In the genomic region with DNA sequence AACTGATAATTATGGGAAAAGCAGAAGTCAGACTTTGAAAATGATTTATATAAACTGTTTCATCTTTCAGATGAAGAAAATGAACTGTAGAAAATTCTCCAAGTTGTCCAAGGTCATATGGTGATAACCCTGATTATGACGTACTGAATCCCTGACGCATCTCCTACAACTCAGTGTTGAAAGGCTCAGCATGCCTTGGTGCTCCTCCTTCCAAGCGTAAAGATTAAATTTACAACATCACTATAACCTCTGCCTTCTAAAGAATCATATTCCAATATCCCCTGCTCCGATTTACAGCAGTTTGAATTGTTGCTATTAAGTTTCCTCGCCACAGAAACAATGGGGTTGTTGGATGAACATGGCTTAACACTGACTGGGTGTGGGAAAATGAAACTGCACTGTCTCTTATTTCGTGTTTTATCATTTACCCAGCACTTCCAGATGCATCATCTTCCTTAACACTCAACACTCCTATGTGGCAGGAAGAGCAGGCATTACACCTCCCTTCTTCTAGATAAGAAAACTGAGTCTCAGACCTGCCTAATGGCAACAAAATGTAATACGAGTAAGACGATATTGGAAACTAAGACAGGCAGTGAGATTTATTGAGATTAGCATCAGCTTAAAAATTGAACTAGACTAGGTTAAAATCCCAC, we compare ENCODE assay signal across 1 cellular context.
TF ChIP-seq lines count a peak whose summit lies in the region.

No MANE protein-coding gene starts in this region.

TF ChIP-seq in A549, 52 proteins besides CTCF, POLR2A, EP300 and RAD21:
- TF ChIP-seq, protein P1, sequence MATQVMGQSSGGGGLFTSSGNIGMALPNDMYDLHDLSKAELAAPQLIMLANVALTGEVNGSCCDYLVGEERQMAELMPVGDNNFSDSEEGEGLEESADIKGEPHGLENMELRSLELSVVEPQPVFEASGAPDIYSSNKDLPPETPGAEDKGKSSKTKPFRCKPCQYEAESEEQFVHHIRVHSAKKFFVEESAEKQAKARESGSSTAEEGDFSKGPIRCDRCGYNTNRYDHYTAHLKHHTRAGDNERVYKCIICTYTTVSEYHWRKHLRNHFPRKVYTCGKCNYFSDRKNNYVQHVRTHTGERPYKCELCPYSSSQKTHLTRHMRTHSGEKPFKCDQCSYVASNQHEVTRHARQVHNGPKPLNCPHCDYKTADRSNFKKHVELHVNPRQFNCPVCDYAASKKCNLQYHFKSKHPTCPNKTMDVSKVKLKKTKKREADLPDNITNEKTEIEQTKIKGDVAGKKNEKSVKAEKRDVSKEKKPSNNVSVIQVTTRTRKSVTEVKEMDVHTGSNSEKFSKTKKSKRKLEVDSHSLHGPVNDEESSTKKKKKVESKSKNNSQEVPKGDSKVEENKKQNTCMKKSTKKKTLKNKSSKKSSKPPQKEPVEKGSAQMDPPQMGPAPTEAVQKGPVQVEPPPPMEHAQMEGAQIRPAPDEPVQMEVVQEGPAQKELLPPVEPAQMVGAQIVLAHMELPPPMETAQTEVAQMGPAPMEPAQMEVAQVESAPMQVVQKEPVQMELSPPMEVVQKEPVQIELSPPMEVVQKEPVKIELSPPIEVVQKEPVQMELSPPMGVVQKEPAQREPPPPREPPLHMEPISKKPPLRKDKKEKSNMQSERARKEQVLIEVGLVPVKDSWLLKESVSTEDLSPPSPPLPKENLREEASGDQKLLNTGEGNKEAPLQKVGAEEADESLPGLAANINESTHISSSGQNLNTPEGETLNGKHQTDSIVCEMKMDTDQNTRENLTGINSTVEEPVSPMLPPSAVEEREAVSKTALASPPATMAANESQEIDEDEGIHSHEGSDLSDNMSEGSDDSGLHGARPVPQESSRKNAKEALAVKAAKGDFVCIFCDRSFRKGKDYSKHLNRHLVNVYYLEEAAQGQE (IDR thresholded peaks at IDR 0.05) = no peak
- TF ChIP-seq, protein P2, sequence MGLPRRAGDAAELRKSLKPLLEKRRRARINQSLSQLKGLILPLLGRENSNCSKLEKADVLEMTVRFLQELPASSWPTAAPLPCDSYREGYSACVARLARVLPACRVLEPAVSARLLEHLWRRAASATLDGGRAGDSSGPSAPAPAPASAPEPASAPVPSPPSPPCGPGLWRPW (IDR thresholded peaks at IDR 0.05) = no peak
- TF ChIP-seq CHD2 (IDR thresholded peaks at IDR 0.05; ENCODE audit: low read length, partially characterized antibody) (no peak), POLR2AphosphoS2 (conservative IDR thresholded peaks at IDR 0.05; ENCODE audit: low read length) (no peak), KDM1A (IDR thresholded peaks at IDR 0.05; ENCODE audit: low read depth) (no peak), NFE2L2 (conservative IDR thresholded peaks at IDR 0.05; ENCODE audit: low read length) (no peak), CBX2 (IDR thresholded peaks at IDR 0.05; ENCODE audit: borderline replicate concordance, low read depth) (no peak), TFCP2L1 (CRISPR knock-in tag; IDR thresholded peaks at IDR 0.05) (no peak), JUNB (IDR thresholded peaks at IDR 0.05) (no peak), NPAS2 (CRISPR knock-in tag; IDR thresholded peaks at IDR 0.05; ENCODE audit: borderline replicate concordance) (no peak), HOXB13 (CRISPR knock-in tag; IDR thresholded peaks at IDR 0.05; ENCODE audit: low read depth) (no peak), MYC (IDR thresholded peaks at IDR 0.05; ENCODE audit: borderline replicate concordance, low read length) (no peak), GATA3 (IDR thresholded peaks at IDR 0.05; ENCODE audit: borderline replicate concordance) (no peak), ESRRA (IDR thresholded peaks at IDR 0.05; ENCODE audit: borderline replicate concordance, low read length) (no peak), CBX8 (IDR thresholded peaks at IDR 0.05) (no peak), EHF (CRISPR knock-in tag; IDR thresholded peaks at IDR 0.05) (no peak), JUN (IDR thresholded peaks at IDR 0.05) (no peak)
